In the genomic region with DNA sequence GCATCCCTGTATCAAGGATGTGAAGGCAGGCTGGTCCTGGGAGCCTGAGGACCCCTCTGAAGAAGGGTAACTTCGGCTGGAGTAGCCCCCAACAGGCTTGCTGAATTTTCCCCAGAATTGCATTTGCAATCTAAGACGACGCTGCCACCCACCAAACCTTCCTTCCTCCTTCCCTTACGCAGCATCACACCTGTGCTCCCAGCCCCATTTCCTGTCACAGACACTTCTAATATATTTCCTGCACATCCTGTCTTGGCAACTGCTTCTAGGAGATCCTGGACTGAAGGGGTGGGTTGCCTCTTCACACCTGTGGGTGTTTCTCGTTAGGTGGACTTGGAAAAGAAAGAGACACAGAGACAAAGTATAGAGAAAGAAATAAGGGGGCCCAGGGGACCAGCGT, we compare ENCODE assay signal across 21 cellular contexts. TPM values are rescaled to one million over a fixed set of nuclear protein-coding genes. Genes with fewer than 3 reads are reported as not detected.
DNase-seq lines count a peak whose midpoint lies in the region; ATAC-seq lines count a peak whose summit lies in the region.
"Had no signal": no experiment of that assay in that cellular context is flagged by ENCODE, and none has a peak within 500 bp of the region (broad histone marks: within the 10 kb centered on the region; RNA-seq: fewer than 3 reads in every experiment).

No MANE protein-coding gene starts in this region.

- no peaks in the 10 kb centered on the region for H3K9me3 Mint-ChIP-seq in activated naive CD4-positive, alpha-beta T cell treated with anti-CD3 and anti-CD28 coated beads, Interleukin-2, amount 10 ng/mL, durations not matched to agents 7 days and 5 days
- no peaks in the 10 kb centered on the region for H3K9me3 Mint-ChIP-seq in central memory CD8-positive, alpha-beta T cell
- H3K9me3 Mint-ChIP-seq in stimulated activated naive B cell treated with anti-CD40 and anti-IgM and Interleukin-4, amounts not matched to agents 10 μg/mL and 1 μg/mL and 100 μg/mL, for 72 hours = no peaks in the 10 kb centered on the region

- CTCF ChIA-PET in activated naive CD4-positive, alpha-beta T cell treated with anti-CD3 and anti-CD28 coated beads, Interleukin-2, amount 10 ng/mL, durations not matched to agents 7 days and 5 days (lab: Charles Lee) = no interaction called here

- DNase-seq in activated naive CD4-positive, alpha-beta T cell treated with anti-CD3 and anti-CD28 coated beads, Interleukin-2, amount 10 ng/mL, durations not matched to agents 7 days and 5 days = no peak
- no peak for DNase-seq in activated naive CD4-positive, alpha-beta T cell treated with Interleukin-2 at 50 U/mL for 16 hours
- DNase-seq in T-helper 17 cell (no peak), HT-29 (ENCODE audit: low spot score) (no peak), NCI-H1694 treated with DMSO at 0.1 percent for 48 hours (lab: John Stamatoyannopoulos, UW) (no peak), DMS79 treated with DMSO at 0.1 percent for 48 hours (lab: John Stamatoyannopoulos, UW) (no peak)
- no peak for DNase-seq in central memory CD8-positive, alpha-beta T cell (ENCODE audit: low spot score in 2 of 2)
- no peak for DNase-seq in stimulated activated naive B cell treated with anti-CD40 and anti-IgM and Interleukin-4, amounts not matched to agents 10 μg/mL and 1 μg/mL and 100 μg/mL, for 72 hours
- DNase-seq: COR-L47; GOT3; heart left ventricle; left ventricle myocardium superior; mucosa of descending colon; NCI-H1436 treated with DMSO at 0.1 percent for 48 hours; NCI-H2171 treated with DMSO at 0.1 percent for 48 hours; NCI-H69; stimulated activated CD4-positive, alpha-beta T cell treated with anti-CD3 and anti-CD28 coated beads, Interleukin-15, amount 100 ng/mL, for 24 hours; SW 1271; transverse colon had no signal

- no peak overlapping the region for H3K4me3 Mint-ChIP-seq in activated naive CD4-positive, alpha-beta T cell treated with anti-CD3 and anti-CD28 coated beads, Interleukin-2, amount 10 ng/mL, durations not matched to agents 7 days and 5 days
- no peak overlapping the region for H3K4me3 Mint-ChIP-seq in T-helper 17 cell
- peak overlapping the region; percentile 3 for H3K4me3 Mint-ChIP-seq in central memory CD8-positive, alpha-beta T cell
- no peak overlapping the region for H3K4me3 Mint-ChIP-seq in stimulated activated naive B cell treated with anti-CD40 and anti-IgM and Interleukin-4, amounts not matched to agents 10 μg/mL and 1 μg/mL and 100 μg/mL, for 72 hours

- H3K36me3 Mint-ChIP-seq in activated naive CD4-positive, alpha-beta T cell treated with anti-CD3 and anti-CD28 coated beads, Interleukin-2, amount 10 ng/mL, durations not matched to agents 7 days and 5 days = no peaks in the 10 kb centered on the region
- H3K36me3 Mint-ChIP-seq in T-helper 17 cell (ENCODE audit: low read depth) = no peaks in the 10 kb centered on the region
- peaks cover 11% of the 10 kb centered on the region for H3K36me3 Mint-ChIP-seq in central memory CD8-positive, alpha-beta T cell (ENCODE audit: insufficient read depth)
- peaks cover 2 to 3% of the 10 kb centered on the region in 2 donors for H3K36me3 Mint-ChIP-seq in stimulated activated naive B cell treated with anti-CD40 and anti-IgM and Interleukin-4, amounts not matched to agents 10 μg/mL and 1 μg/mL and 100 μg/mL, for 72 hours

- peak overlapping the region; percentile 90 for H3K27ac Mint-ChIP-seq in activated naive CD4-positive, alpha-beta T cell treated with anti-CD3 and anti-CD28 coated beads, Interleukin-2, amount 10 ng/mL, durations not matched to agents 7 days and 5 days
- peak overlapping the region; percentile 95 for H3K27ac Mint-ChIP-seq in T-helper 17 cell
- H3K27ac Mint-ChIP-seq in central memory CD8-positive, alpha-beta T cell (ENCODE audit: low read depth) = peak overlapping the region; percentile 16
- H3K27ac Mint-ChIP-seq in stimulated activated naive B cell treated with anti-CD40 and anti-IgM and Interleukin-4, amounts not matched to agents 10 μg/mL and 1 μg/mL and 100 μg/mL, for 72 hours = peak overlapping the region; percentile 6

- H3K4me1 Mint-ChIP-seq in activated naive CD4-positive, alpha-beta T cell treated with anti-CD3 and anti-CD28 coated beads, Interleukin-2, amount 10 ng/mL, durations not matched to agents 7 days and 5 days = peaks cover 73% of the 10 kb centered on the region
- peaks cover 40% of the 10 kb centered on the region for H3K4me1 Mint-ChIP-seq in T-helper 17 cell
- H3K4me1 Mint-ChIP-seq in central memory CD8-positive, alpha-beta T cell = peaks cover 44% of the 10 kb centered on the region
- H3K4me1 Mint-ChIP-seq in stimulated activated naive B cell treated with anti-CD40 and anti-IgM and Interleukin-4, amounts not matched to agents 10 μg/mL and 1 μg/mL and 100 μg/mL, for 72 hours = peaks cover 14 to 42% of the 10 kb centered on the region in 2 donors

- no peaks in the 10 kb centered on the region for H3K9me3 ChIP-seq in T-helper 17 cell (ENCODE audit: control insufficient read depth, low read length, poor library complexity, severe bottlenecking)
- H3K9me3 ChIP-seq: heart left ventricle, mucosa of descending colon, right atrium auricular region, transverse colon had no signal

- ATAC-seq in T-helper 17 cell = no peak
- ATAC-seq in central memory CD8-positive, alpha-beta T cell (replicated peaks; ENCODE audit: extremely low read depth, poor library complexity, severe bottlenecking) = no peak
- no peak for ATAC-seq in stimulated activated naive B cell treated with anti-CD40 and anti-IgM and Interleukin-4, amounts not matched to agents 10 μg/mL and 1 μg/mL and 100 μg/mL, for 72 hours (replicated peaks)
- ATAC-seq: heart left ventricle, left ventricle myocardium superior, mucosa of descending colon, Right ventricle myocardium inferior had no signal

- no peaks in the 10 kb centered on the region for H3K27me3 Mint-ChIP-seq in activated naive CD4-positive, alpha-beta T cell treated with anti-CD3 and anti-CD28 coated beads, Interleukin-2, amount 10 ng/mL, durations not matched to agents 7 days and 5 days
- no peaks in the 10 kb centered on the region for H3K27me3 Mint-ChIP-seq in T-helper 17 cell
- no peaks in the 10 kb centered on the region for H3K27me3 Mint-ChIP-seq in central memory CD8-positive, alpha-beta T cell
- H3K27me3 Mint-ChIP-seq in stimulated activated naive B cell treated with anti-CD40 and anti-IgM and Interleukin-4, amounts not matched to agents 10 μg/mL and 1 μg/mL and 100 μg/mL, for 72 hours = no peaks in the 10 kb centered on the region

RNA-seq across cellular contexts. Expression of a gene that starts 9.4 kb away (rescaled TPM):
- total RNA-seq in T-helper 17 cell = 100 to 1,000 TPM in 1 of 2 donors, 10 to 100 TPM in 1; 88.6 to 101 TPM
- 362 and 400 TPM in 2 replicates for total RNA-seq in HT-29 (2014; rRNA removed; shearing (Covaris generic))

RNA-seq across cellular contexts. Expression of a gene that starts 15.4 kb away (rescaled TPM):
- 100 to 1,000 TPM; 138 to 231 TPM for total RNA-seq in T-helper 17 cell
- total RNA-seq in HT-29 (2014; rRNA removed; shearing (Covaris generic)) = 67.7 and 76.2 TPM in 2 replicates

RNA-seq across cellular contexts. Expression of a gene that starts 29.2 kb away (rescaled TPM):
- 10 to 100 TPM; 32.0 to 38.6 TPM for total RNA-seq in T-helper 17 cell
- total RNA-seq in HT-29 (2014; rRNA removed; shearing (Covaris generic)) = 35.6 and 44.3 TPM in 2 replicates

RNA-seq across cellular contexts. Expression of a gene that starts 29.4 kb away (rescaled TPM):
- 10 to 100 TPM; 14.9 to 15.3 TPM for total RNA-seq in T-helper 17 cell
- total RNA-seq in HT-29 (2014; rRNA removed; shearing (Covaris generic)) = 43.8 and 48.4 TPM in 2 replicates

Comparison
In these comparisons a context has a peak if more than half of its experiments do, and no peak if none do; other contexts are left out.
1. H3K27ac Mint-ChIP-seq: peak in every context shown above with its lines; median percentile 95 in T-helper 17 cell; 90 in activated naive CD4-positive, alpha-beta T cell treated with anti-CD3 and anti-CD28 coated beads, Interleukin-2, amount 10 ng/mL, durations not matched to agents 7 days and 5 days; 16 in central memory CD8-positive, alpha-beta T cell; 6 in stimulated activated naive B cell treated with anti-CD40 and anti-IgM and Interleukin-4, amounts not matched to agents 10 μg/mL and 1 μg/mL and 100 μg/mL, for 72 hours.